In the genomic region with DNA sequence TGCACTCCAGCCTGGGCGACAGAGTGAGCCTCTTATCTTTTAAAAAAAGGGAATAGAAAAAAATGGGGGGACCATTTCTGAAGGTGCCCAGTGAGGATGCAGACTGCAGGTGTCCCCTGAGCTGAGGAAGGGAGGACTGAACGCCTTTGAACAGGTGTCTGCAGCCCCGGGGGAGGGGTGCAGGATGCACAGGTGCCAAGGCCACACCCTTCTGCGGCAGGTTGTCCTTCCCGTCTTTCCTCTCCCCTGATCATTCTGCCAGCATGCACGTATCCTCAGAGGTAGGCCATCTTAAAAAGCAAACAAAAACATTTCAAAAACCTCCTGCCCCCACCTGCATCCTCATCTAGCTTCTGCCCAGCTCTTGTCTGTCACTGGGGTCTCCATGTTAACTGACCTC, we compare ENCODE assay signal across 20 cellular contexts.
"Had no signal": no experiment of that assay in that cellular context is flagged by ENCODE, and none has a peak within 500 bp of the region (broad histone marks: within the 10 kb centered on the region; RNA-seq: fewer than 3 reads in every experiment).

No MANE protein-coding gene starts in this region.

- H3K9me3 ChIP-seq: body of pancreas, left ventricle myocardium inferior, thyroid gland had no signal

- H3K27me3 Mint-ChIP-seq: activated B cell treated with CpG ODN at 0.5 μM for 24 hours; activated CD8-positive, alpha-beta T cell treated with anti-CD3 and anti-CD28 coated beads for 36 hours; memory B cell; stimulated activated memory B cell treated with anti-CD40 and anti-IgM and Interleukin-4, amounts not matched to agents 10 μg/mL and 1 μg/mL and 100 μg/mL, for 72 hours had no signal

- DNase-seq: activated B cell treated with CpG ODN at 0.5 μM for 24 hours; activated CD4-positive, alpha-beta T cell treated with anti-CD3 and anti-CD28 coated beads for 48 hours; activated CD8-positive, alpha-beta T cell treated with anti-CD3 and anti-CD28 coated beads for 36 hours; activated T-cell treated with anti-CD3 and anti-CD28 coated beads, Interleukin-2, amount 50 U/mL, for 4 hours; amygdala; body of pancreas; central memory CD4-positive, alpha-beta T cell; cortex of kidney; effector CD4-positive, alpha-beta T cell; foreskin fibroblast; hypothalamus; kidney; left ventricle myocardium inferior; natural killer cell; posterior cingulate gyrus; retina; thyroid gland had no signal

- H3K27ac ChIP-seq: body of pancreas, left ventricle myocardium inferior, thyroid gland had no signal

- H3K27ac Mint-ChIP-seq: activated B cell treated with CpG ODN at 0.5 μM for 24 hours; activated CD8-positive, alpha-beta T cell treated with anti-CD3 and anti-CD28 coated beads for 36 hours; memory B cell; natural killer cell; stimulated activated memory B cell treated with anti-CD40 and anti-IgM and Interleukin-4, amounts not matched to agents 10 μg/mL and 1 μg/mL and 100 μg/mL, for 72 hours had no signal

- ATAC-seq: activated CD8-positive, alpha-beta T cell treated with anti-CD3 and anti-CD28 coated beads for 36 hours; activated naive CD4-positive, alpha-beta T cell treated with anti-CD3 and anti-CD28 coated beads, Interleukin-2, amount 50 U/mL, for 72 hours; activated T-cell treated with anti-CD3 and anti-CD28 coated beads, Interleukin-2, amount 50 U/mL, for 4 hours; body of pancreas; natural killer cell; stimulated activated memory B cell treated with anti-CD40 and anti-IgM and Interleukin-4, amounts not matched to agents 10 μg/mL and 1 μg/mL and 100 μg/mL, for 72 hours had no signal

- H3K4me1 Mint-ChIP-seq: natural killer cell had no signal

- H3K4me3 Mint-ChIP-seq: activated B cell treated with CpG ODN at 0.5 μM for 24 hours; activated CD8-positive, alpha-beta T cell treated with anti-CD3 and anti-CD28 coated beads for 36 hours; activated T-cell treated with anti-CD3 and anti-CD28 coated beads, Interleukin-2, amount 50 U/mL, for 4 hours; memory B cell; natural killer cell; stimulated activated memory B cell treated with anti-CD40 and anti-IgM and Interleukin-4, amounts not matched to agents 10 μg/mL and 1 μg/mL and 100 μg/mL, for 72 hours had no signal

- H3K27me3 ChIP-seq: body of pancreas, thyroid gland had no signal

- H3K9me3 Mint-ChIP-seq: activated B cell treated with CpG ODN at 0.5 μM for 24 hours; activated CD8-positive, alpha-beta T cell treated with anti-CD3 and anti-CD28 coated beads for 36 hours; activated naive CD4-positive, alpha-beta T cell treated with anti-CD3 and anti-CD28 coated beads, Interleukin-2, amount 50 U/mL, for 72 hours; activated T-cell treated with anti-CD3 and anti-CD28 coated beads, Interleukin-2, amount 50 U/mL, for 4 hours; memory B cell; natural killer cell; stimulated activated memory B cell treated with anti-CD40 and anti-IgM and Interleukin-4, amounts not matched to agents 10 μg/mL and 1 μg/mL and 100 μg/mL, for 72 hours had no signal

- H3K36me3 Mint-ChIP-seq: natural killer cell had no signal

- H3K4me1 ChIP-seq: body of pancreas, left ventricle myocardium inferior, thyroid gland had no signal
